In the genomic region with DNA sequence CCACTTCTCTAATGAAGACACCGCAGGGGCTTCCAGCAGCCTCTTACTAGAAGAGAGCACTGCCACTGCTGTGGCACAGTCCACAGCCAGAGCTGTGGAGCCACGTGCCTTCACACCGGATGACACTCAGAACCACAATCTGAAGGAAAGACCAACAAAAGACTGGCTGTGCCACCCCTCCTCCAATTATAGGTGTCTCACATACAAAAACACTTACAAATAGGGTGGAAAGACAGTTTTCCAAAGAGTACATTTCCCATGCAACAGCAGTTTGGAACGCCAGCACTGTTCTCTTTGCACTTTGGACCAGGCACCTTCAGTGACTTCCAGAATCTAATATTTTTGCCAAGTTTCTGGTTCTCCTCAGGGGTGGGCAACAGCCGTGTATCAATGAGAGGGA, we compare ENCODE assay signal across 20 cellular contexts. TPM values are rescaled to one million over a fixed set of nuclear protein-coding genes. Genes with fewer than 3 reads are reported as not detected.
A peak's percentile ranks its signal among the peaks of the same experiment; 100 is the strongest.
DNase-seq lines count a peak whose midpoint lies in the region; ATAC-seq, FAIRE-seq and TF ChIP-seq lines count a peak whose summit lies in the region.
"Had no signal": no experiment of that assay in that cellular context is flagged by ENCODE, and none has a peak within 500 bp of the region (broad histone marks: within the 10 kb centered on the region; RNA-seq: fewer than 3 reads in every experiment).

No MANE protein-coding gene starts in this region.

- no peak overlapping the region for H2BK15ac ChIP-seq in H1 (ENCODE audit: low read length)

- H3K79me2 ChIP-seq in H1 (ENCODE audit: control insufficient read depth in 1 of 2, insufficient read depth in 2 of 2, low read length in 2 of 2), result no peaks in the 10 kb centered on the region

- POLR2A ChIA-PET in H1 (lab: Charles Lee; ENCODE audit: partially characterized antibody), result no interaction called here
- POLR2A ChIA-PET in CD4-positive, alpha-beta T cell (lab: Charles Lee), result no interaction called here

- H3K23ac ChIP-seq in H1 (ENCODE audit: insufficient read length), result no peak overlapping the region

- no peak overlapping the region for H2AFZ ChIP-seq in H1 (ENCODE audit: low read length)

- H3K4me3 ChIP-seq in H1 (ENCODE audit: extremely low read depth in 1 of 4, insufficient read depth in 2 of 4, low read depth in 3 of 4, low read length in 4 of 4), result no peak overlapping the region
- H3K4me3 ChIP-seq in right lobe of liver, result no peak overlapping the region
- no peak overlapping the region for H3K4me3 ChIP-seq in prostate gland
- H3K4me3 ChIP-seq in sigmoid colon, result no peak overlapping the region
- H3K4me3 ChIP-seq: A549 had no signal

- H3K4me1 ChIP-seq in H1 (replicated peaks in 1 of 4; ENCODE audit: control insufficient read depth in 3 of 4, insufficient read depth in 4 of 4, low read length in 3 of 4) (peaks cover 5 to 24% (median 16%) of the 10 kb centered on the region in 4 experiments; a peak in 6 of 7 replicates), right lobe of liver (peaks cover 0 to 10% (median 0%) of the 10 kb centered on the region in 4 donors), prostate gland (replicated peaks) (no peaks in the 10 kb centered on the region), sigmoid colon (no peaks in the 10 kb centered on the region)
- H3K4me1 ChIP-seq: A549 had no signal

- H3K4me3 Mint-ChIP-seq in natural killer cell, result no peak overlapping the region
- no peak overlapping the region for H3K4me3 Mint-ChIP-seq in natural killer cell treated with Interleukin-12 subunit alpha and Interleukin-12 subunit beta and Interleukin-15 and Interleukin-18, amount 100 ng/mL, for 72 hours
- no peak overlapping the region for H3K4me3 Mint-ChIP-seq in CD4-positive, alpha-beta T cell
- H3K4me3 Mint-ChIP-seq: CD4-positive, alpha-beta memory T cell; H9 had no signal

- DNase-seq in natural killer cell (no peak), H1 (ENCODE audit: low read depth in 1 of 2, low spot score in 2 of 2) (no peak), right lobe of liver (no peak), prostate gland (ENCODE audit: low spot score) (no peak), sigmoid colon (no peak)
- no peak for DNase-seq in natural killer cell treated with Interleukin-12 subunit alpha and Interleukin-12 subunit beta and Interleukin-15 and Interleukin-18, amount 100 ng/mL, for 72 hours (ENCODE audit: low spot score)
- no peak for DNase-seq in CD4-positive, alpha-beta T cell
- DNase-seq: AML-193; CD4-positive, alpha-beta memory T cell; DMS153; DMS79; GDM1; GOT3; H9 had no signal

- no peak overlapping the region for H3K14ac ChIP-seq in H1 (ENCODE audit: insufficient read length)

- no peak for TF ChIP-seq RAD21 in H1 (IDR thresholded peaks at IDR 0.05 in 1 of 2, conservative IDR thresholded peaks at IDR 0.05 in 1 of 2; ENCODE audit: low read depth in 2 of 2, low read length in 2 of 2)

- H4K5ac ChIP-seq in H1 (ENCODE audit: insufficient read length, low read depth, low read length), result no peak overlapping the region

- no peak for FAIRE-seq in H1 (lab: Jason Lieb, UNC)
- FAIRE-seq: A549, GM12892, GM18507 had no signal

- TF ChIP-seq EP300 in H1 (IDR thresholded peaks at IDR 0.05; ENCODE audit: borderline replicate concordance in 1 of 2, low read depth in 2 of 2, low read length in 2 of 2) (no peak), sigmoid colon (IDR thresholded peaks at IDR 0.05) (no peak)

- H3K27me3 ChIP-seq in H1 (replicated peaks in 1 of 4; ENCODE audit: control insufficient read depth in 3 of 4, extremely low read depth in 1 of 4, insufficient read depth in 3 of 4, low read length in 3 of 4) (no peaks in the 10 kb centered on the region), right lobe of liver (no peaks in the 10 kb centered on the region), prostate gland (replicated peaks; ENCODE audit: insufficient read depth) (no peaks in the 10 kb centered on the region), sigmoid colon (no peaks in the 10 kb centered on the region)
- no peaks in the 10 kb centered on the region for H3K27me3 ChIP-seq in CD4-positive, alpha-beta T cell (ENCODE audit: control insufficient read depth, insufficient read depth, low read length)

- no peak overlapping the region for H2BK5ac ChIP-seq in H1 (ENCODE audit: low read depth, low read length)

- no peak overlapping the region for H2BK120ac ChIP-seq in H1 (replicated peaks; ENCODE audit: low read depth, low read length)

- H3K18ac ChIP-seq in H1 (ENCODE audit: extremely low read depth, low read length), result no peak overlapping the region

- no peak overlapping the region for H2AK5ac ChIP-seq in H1 (ENCODE audit: low read depth, low read length)

- no peaks in the 10 kb centered on the region for H3K23me2 ChIP-seq in H1 (ENCODE audit: low read depth, low read length)

- H3K27me3 Mint-ChIP-seq in natural killer cell (ENCODE audit: low read depth in 2 of 2), result peaks cover 0 to 4% of the 10 kb centered on the region in 2 donors
- H3K27me3 Mint-ChIP-seq in natural killer cell treated with Interleukin-12 subunit alpha and Interleukin-12 subunit beta and Interleukin-15 and Interleukin-18, amount 100 ng/mL, for 72 hours, result peaks cover 2 to 15% of the 10 kb centered on the region in 2 donors
- peaks cover 8% of the 10 kb centered on the region for H3K27me3 Mint-ChIP-seq in CD4-positive, alpha-beta T cell

- no peak overlapping the region for H3K4me2 ChIP-seq in H1 (ENCODE audit: insufficient read depth in 1 of 2, low read depth in 2 of 2, low read length in 2 of 2)
- H3K4me2 ChIP-seq: A549 had no signal

- H2BK12ac ChIP-seq in H1 (ENCODE audit: low read depth, low read length), result 0 out of 2 replicates have a peak overlapping the region, but pooled peaks have one; percentile 22

- TF ChIP-seq CTCF in natural killer cell (IDR thresholded peaks at IDR 0.05), result no peak
- no peak for TF ChIP-seq CTCF in H1 (IDR thresholded peaks at IDR 0.05; ENCODE audit: control extremely low read depth in 1 of 3, insufficient read depth in 1 of 3, low read depth in 1 of 3, low read length in 3 of 3)
- no peak for TF ChIP-seq CTCF in right lobe of liver (IDR thresholded peaks at IDR 0.05)
- no peak for TF ChIP-seq CTCF in prostate gland (IDR thresholded peaks at IDR 0.05)
- no peak for TF ChIP-seq CTCF in CD4-positive, alpha-beta T cell (IDR thresholded peaks at IDR 0.05)
- TF ChIP-seq CTCF in sigmoid colon (IDR thresholded peaks at IDR 0.05), result no peak

- H3K9ac ChIP-seq in H1 (replicated peaks in 1 of 4; ENCODE audit: extremely low read depth in 1 of 4, low read depth in 3 of 4, low read length in 3 of 4), result no peak overlapping the region

- intact Hi-C loops in natural killer cell (cut with micrococcal nuclease) (no loop called here), right lobe of liver (cut with DNase I) (no loop called here), prostate gland (cut with DNase I) (no loop called here), sigmoid colon (cut with DNase I) (no loop called here)
- intact Hi-C loops in CD4-positive, alpha-beta T cell (cut with DNase I, micrococcal nuclease), result no loop called here

- H4K8ac ChIP-seq in H1 (ENCODE audit: extremely low read depth, insufficient read depth, low read length), result no peak overlapping the region

- peaks cover 0 to 5% of the 10 kb centered on the region in 2 donors for H3K4me1 Mint-ChIP-seq in natural killer cell
- peaks cover 0 to 3% of the 10 kb centered on the region in 2 donors for H3K4me1 Mint-ChIP-seq in natural killer cell treated with Interleukin-12 subunit alpha and Interleukin-12 subunit beta and Interleukin-15 and Interleukin-18, amount 100 ng/mL, for 72 hours (ENCODE audit: low read depth in 2 of 2)
- peaks cover 5% of the 10 kb centered on the region for H3K4me1 Mint-ChIP-seq in CD4-positive, alpha-beta T cell (ENCODE audit: low read depth)

- H3K9me3 Mint-ChIP-seq in natural killer cell, result no peaks in the 10 kb centered on the region
- H3K9me3 Mint-ChIP-seq in natural killer cell treated with Interleukin-12 subunit alpha and Interleukin-12 subunit beta and Interleukin-15 and Interleukin-18, amount 100 ng/mL, for 72 hours, result no peaks in the 10 kb centered on the region
- H3K9me3 Mint-ChIP-seq in CD4-positive, alpha-beta T cell, result no peaks in the 10 kb centered on the region
- H3K9me3 Mint-ChIP-seq: CD4-positive, alpha-beta memory T cell; H9 had no signal

- no peak overlapping the region for H3K4ac ChIP-seq in H1 (replicated peaks; ENCODE audit: insufficient read length, low read depth, low read length)

- H4K20me1 ChIP-seq in H1 (replicated peaks in 1 of 2; ENCODE audit: control insufficient read depth in 1 of 2, insufficient read depth in 2 of 2, low read length in 2 of 2), result no peaks in the 10 kb centered on the region

- H3K9me3 ChIP-seq in H1 (ENCODE audit: insufficient read depth in 2 of 2, low read depth in 1 of 2, low read length in 1 of 2) (no peaks in the 10 kb centered on the region), right lobe of liver (no peaks in the 10 kb centered on the region), prostate gland (no peaks in the 10 kb centered on the region), sigmoid colon (no peaks in the 10 kb centered on the region)
- H3K9me3 ChIP-seq in CD4-positive, alpha-beta T cell (ENCODE audit: control insufficient read depth, low read length), result no peaks in the 10 kb centered on the region
- H3K9me3 ChIP-seq: A549 had no signal

- CTCF ChIA-PET in H1 (lab: Charles Lee; ENCODE audit: partially characterized antibody), result interaction anchor here (1.7 kb wide), 1 partner anchor 37 kb away, joined by 4 read pairs; no protein-coding TSS in a partner anchor
- CTCF ChIA-PET in CD4-positive, alpha-beta T cell (lab: Charles Lee), result no interaction called here

- no peak overlapping the region for H4K91ac ChIP-seq in H1 (replicated peaks; ENCODE audit: insufficient read length, low read length)

- H3K27ac ChIP-seq in H1 (ENCODE audit: low read depth, low read length) (no peak overlapping the region), right lobe of liver (no peak overlapping the region), prostate gland (no peak overlapping the region), sigmoid colon (no peak overlapping the region)
- H3K27ac ChIP-seq in CD4-positive, alpha-beta T cell (ENCODE audit: low read depth, low read length), result no peak overlapping the region
- H3K27ac ChIP-seq: 22Rv1, A549, C4-2B had no signal

- peak overlapping the region; percentile 27; the same call in 1 of the 2 replicates for H2BK20ac ChIP-seq in H1 (ENCODE audit: low read length)

- WGBS in H1 (ENCODE audit: extremely low coverage in 1 of 2, insufficient coverage in 1 of 2, insufficient read length in 1 of 2, insufficient replicate concordance in 2 of 2, low coverage in 1 of 2, low lambda C conversion rate in 2 of 2, missing lambda C conversion rate in 1 of 2), 2 experiments, result 93% methylated on average over 5 of the region's 5 CpGs; no CpG with 5 or more reads in 1 of the 2 experiments
- 62% methylated on average over 4 of the region's 5 CpGs for WGBS in right lobe of liver (ENCODE audit: insufficient coverage, low coverage, low lambda C conversion rate, missing lambda C conversion rate)
- 97% methylated on average over 5 of the region's 5 CpGs for WGBS in prostate gland
- WGBS in sigmoid colon, 2 donors, result 92 to 93% methylated on average over 5 of the region's 5 CpGs

- TF ChIP-seq POLR2A in H1 (IDR thresholded peaks at IDR 0.05; ENCODE audit: control extremely low read depth in 1 of 2, low read depth in 2 of 2, low read length in 2 of 2) (no peak), right lobe of liver (IDR thresholded peaks at IDR 0.05) (no peak), prostate gland (IDR thresholded peaks at IDR 0.05) (no peak), sigmoid colon (IDR thresholded peaks at IDR 0.05) (no peak)

- H3K27ac Mint-ChIP-seq in natural killer cell, result no peak overlapping the region
- H3K27ac Mint-ChIP-seq in natural killer cell treated with Interleukin-12 subunit alpha and Interleukin-12 subunit beta and Interleukin-15 and Interleukin-18, amount 100 ng/mL, for 72 hours, result no peak overlapping the region
- no peak overlapping the region for H3K27ac Mint-ChIP-seq in CD4-positive, alpha-beta T cell
- H3K27ac Mint-ChIP-seq: CD4-positive, alpha-beta memory T cell; H9 had no signal

- H3K56ac ChIP-seq in H1 (replicated peaks; ENCODE audit: insufficient read length, low read depth, low read length), result no peak overlapping the region

- no peaks in the 10 kb centered on the region for H3K36me3 Mint-ChIP-seq in natural killer cell
- H3K36me3 Mint-ChIP-seq in natural killer cell treated with Interleukin-12 subunit alpha and Interleukin-12 subunit beta and Interleukin-15 and Interleukin-18, amount 100 ng/mL, for 72 hours, result no peaks in the 10 kb centered on the region
- no peaks in the 10 kb centered on the region for H3K36me3 Mint-ChIP-seq in CD4-positive, alpha-beta T cell (ENCODE audit: low read depth)
- H3K36me3 Mint-ChIP-seq: CD4-positive, alpha-beta memory T cell had no signal

- H3K36me3 ChIP-seq in H1 (ENCODE audit: control insufficient read depth in 2 of 4, insufficient read depth in 4 of 4, low read length in 3 of 4) (peaks cover 0 to 16% (median 2%) of the 10 kb centered on the region in 4 experiments; a peak in 2 of 8 replicates), right lobe of liver (no peaks in the 10 kb centered on the region), prostate gland (no peaks in the 10 kb centered on the region), sigmoid colon (peaks cover 0 to 9% (median 4%) of the 10 kb centered on the region in 4 donors)

- no peaks in the 10 kb centered on the region for H3K79me1 ChIP-seq in H1 (ENCODE audit: low read depth, low read length)

- ATAC-seq in natural killer cell (peak; percentile 43 to 65 (median 47)), right lobe of liver (peak; percentile 48 to 79 (median 64)), HG02798 (IDR thresholded peaks at IDR 0.05; ENCODE audit: poor library complexity, unreplicated experiment) (no peak)
- no peak for ATAC-seq in natural killer cell treated with Interleukin-12 subunit alpha and Interleukin-12 subunit beta and Interleukin-15 and Interleukin-18, amount 100 ng/mL, for 72 hours
- no peak for ATAC-seq in CD4-positive, alpha-beta T cell (ENCODE audit: poor library complexity)
- ATAC-seq: A549 had no signal

RNA-seq across cellular contexts. Expression of gene SLC25A1, which starts 38.0 kb away (rescaled TPM):
- total RNA-seq in natural killer cell (10 to 100 TPM; 24.8 to 29.6 (median 26.9) TPM), right lobe of liver (100 to 1,000 TPM in 4 of 6 experiments, 10 to 100 TPM in 2; 80.2 to 128 (median 114) TPM), prostate gland (100 to 1,000 TPM in 1 of 2 donors, 10 to 100 TPM in 1; 79.1 to 113 TPM), sigmoid colon (10 to 100 TPM; 28.2 to 45.3 (median 33.4) TPM)
- total RNA-seq in natural killer cell treated with Interleukin-12 subunit alpha and Interleukin-12 subunit beta and Interleukin-15 and Interleukin-18, amount 100 ng/mL, for 72 hours, result 10 to 100 TPM; 44.5 to 44.7 TPM
- total RNA-seq in H1 (2021; fragmentation: NEBNext Ultra II Directional; extraction: Animal tissue kit (Norgen Biotek cat#: 25700)), result 148 and 157 TPM in 2 replicates
- polyA plus RNA-seq in H1 (2011; rRNA removed) (110 and 183 TPM in 2 replicates), sigmoid colon (100 to 1,000 TPM in 2 of 3 donors, 10 to 100 TPM in 1; 72.1 to 146 (median 119) TPM)
- polyA plus RNA-seq in H1 (2011; cell fraction: cytosol; rRNA removed), result 111 TPM
- polyA plus RNA-seq in H1 (2011; cell fraction: nucleus; rRNA removed), result 127 TPM
- polyA plus RNA-seq in H1 (2012, experiment 1 of 2), result 74.1 to 161 TPM (median 156 TPM) in 4 replicates
- 175 TPM for polyA plus RNA-seq in H1 (2012, experiment 2 of 2)
- polyA plus RNA-seq in H1 (2013, experiment 1 of 2), result 102 TPM
- polyA plus RNA-seq in H1 (2013, experiment 2 of 2), result 94.5 TPM
- 47.6 and 69.7 TPM in 2 replicates for polyA minus RNA-seq in H1 (2011; rRNA and poly(A)+ RNA removed)
- 67.6 TPM for polyA minus RNA-seq in H1 (2011; cell fraction: cytosol; rRNA and poly(A)+ RNA removed)
- polyA minus RNA-seq in H1 (2011; cell fraction: nucleus; rRNA and poly(A)+ RNA removed), result 43.8 TPM
- 10 to 100 TPM; 17.6 to 18.0 TPM for total RNA-seq in CD4-positive, alpha-beta T cell

Comparison
In these comparisons a context has a peak if more than half of its experiments do, and no peak if none do; other contexts are left out.
1. ATAC-seq: peak in natural killer cell (3 of 3) and right lobe of liver (4 of 4); none in natural killer cell treated with Interleukin-12 subunit alpha and Interleukin-12 subunit beta and Interleukin-15 and Interleukin-18, amount 100 ng/mL, for 72 hours (0 of 2), HG02798 (single experiment) and CD4-positive, alpha-beta T cell (single experiment).